ENCODE assay signal across 13 cellular contexts in genomic region chr6:99490608-99491007, GRCh38.
"Had no signal": no experiment of that assay in that cellular context is flagged by ENCODE, and none has a peak within 500 bp of the region (broad histone marks: within the 10 kb centered on the region; RNA-seq: fewer than 3 reads in every experiment).

No MANE protein-coding gene starts in this region.

- H3K27ac Mint-ChIP-seq: activated CD4-positive, alpha-beta T cell treated with anti-CD3 and anti-CD28 coated beads for 36 hours; activated CD8-positive, alpha-beta T cell treated with anti-CD3 and anti-CD28 coated beads, Interleukin-2, amount 10 ng/mL, durations not matched to agents 7 days and 5 days; activated naive CD4-positive, alpha-beta T cell treated with anti-CD3 and anti-CD28 coated beads, Interleukin-2, amount 10 ng/mL, durations not matched to agents 7 days and 5 days; dendritic cell treated with granulocyte-macrophage colony-stimulating factor and Interleukin-4, amounts not matched to agents 40 ng/mL and 50 ng/mL, for 4 days; endodermal cell; neural progenitor cell had no signal

- H3K36me3 ChIP-seq: neural progenitor cell, ovary, vagina had no signal

- H3K27me3 Mint-ChIP-seq: activated CD4-positive, alpha-beta T cell treated with anti-CD3 and anti-CD28 coated beads for 36 hours; activated naive CD4-positive, alpha-beta T cell treated with anti-CD3 and anti-CD28 coated beads, Interleukin-2, amount 10 ng/mL, durations not matched to agents 7 days and 5 days; dendritic cell treated with granulocyte-macrophage colony-stimulating factor and Interleukin-4, amounts not matched to agents 40 ng/mL and 50 ng/mL, for 4 days had no signal

- ATAC-seq: activated CD4-positive, alpha-beta T cell treated with anti-CD3 and anti-CD28 coated beads for 36 hours; activated CD8-positive, alpha-beta T cell treated with anti-CD3 and anti-CD28 coated beads, Interleukin-2, amount 10 ng/mL, durations not matched to agents 7 days and 5 days; left lung had no signal

- H3K4me3 ChIP-seq: left lung, neural progenitor cell, ovary, vagina had no signal

- H3K4me3 Mint-ChIP-seq: activated CD4-positive, alpha-beta T cell treated with anti-CD3 and anti-CD28 coated beads for 36 hours; activated CD8-positive, alpha-beta T cell treated with anti-CD3 and anti-CD28 coated beads, Interleukin-2, amount 10 ng/mL, durations not matched to agents 7 days and 5 days; activated naive CD4-positive, alpha-beta T cell treated with anti-CD3 and anti-CD28 coated beads, Interleukin-2, amount 10 ng/mL, durations not matched to agents 7 days and 5 days; dendritic cell treated with granulocyte-macrophage colony-stimulating factor and Interleukin-4, amounts not matched to agents 40 ng/mL and 50 ng/mL, for 4 days; endodermal cell; neural progenitor cell had no signal

- H3K4me1 ChIP-seq: left lung, neural progenitor cell, vagina had no signal

- DNase-seq: activated CD4-positive, alpha-beta T cell treated with anti-CD3 and anti-CD28 coated beads for 36 hours; activated CD8-positive, alpha-beta memory T cell treated with anti-CD3 and anti-CD28 coated beads, Interleukin-2, amount 50 U/mL, for 48 hours; activated CD8-positive, alpha-beta T cell treated with anti-CD3 and anti-CD28 coated beads, Interleukin-2, amount 10 ng/mL, durations not matched to agents 7 days and 5 days; activated naive CD4-positive, alpha-beta T cell treated with anti-CD3 and anti-CD28 coated beads, Interleukin-2, amount 10 ng/mL, durations not matched to agents 7 days and 5 days; endodermal cell; left lung; mesenchymal stem cell; ovary; stimulated activated CD4-positive, alpha-beta T cell treated with anti-CD3 and anti-CD28 coated beads, Interleukin-15, amount 100 ng/mL, for 24 hours; stimulated activated CD4-positive, alpha-beta T cell treated with anti-CD3 and anti-CD28 coated beads, Interleukin-4, amount 100 ng/mL, for 4 hours had no signal

- H3K9me3 ChIP-seq: left lung, ovary, vagina had no signal

- H3K4me1 Mint-ChIP-seq: endodermal cell, neural progenitor cell had no signal

- H3K27me3 ChIP-seq: left lung, neural progenitor cell, ovary, vagina had no signal

- H3K27ac ChIP-seq: left lung, neural progenitor cell, ovary, vagina had no signal
